10 cellular contexts compared by ENCODE assay signal in the genomic region with DNA sequence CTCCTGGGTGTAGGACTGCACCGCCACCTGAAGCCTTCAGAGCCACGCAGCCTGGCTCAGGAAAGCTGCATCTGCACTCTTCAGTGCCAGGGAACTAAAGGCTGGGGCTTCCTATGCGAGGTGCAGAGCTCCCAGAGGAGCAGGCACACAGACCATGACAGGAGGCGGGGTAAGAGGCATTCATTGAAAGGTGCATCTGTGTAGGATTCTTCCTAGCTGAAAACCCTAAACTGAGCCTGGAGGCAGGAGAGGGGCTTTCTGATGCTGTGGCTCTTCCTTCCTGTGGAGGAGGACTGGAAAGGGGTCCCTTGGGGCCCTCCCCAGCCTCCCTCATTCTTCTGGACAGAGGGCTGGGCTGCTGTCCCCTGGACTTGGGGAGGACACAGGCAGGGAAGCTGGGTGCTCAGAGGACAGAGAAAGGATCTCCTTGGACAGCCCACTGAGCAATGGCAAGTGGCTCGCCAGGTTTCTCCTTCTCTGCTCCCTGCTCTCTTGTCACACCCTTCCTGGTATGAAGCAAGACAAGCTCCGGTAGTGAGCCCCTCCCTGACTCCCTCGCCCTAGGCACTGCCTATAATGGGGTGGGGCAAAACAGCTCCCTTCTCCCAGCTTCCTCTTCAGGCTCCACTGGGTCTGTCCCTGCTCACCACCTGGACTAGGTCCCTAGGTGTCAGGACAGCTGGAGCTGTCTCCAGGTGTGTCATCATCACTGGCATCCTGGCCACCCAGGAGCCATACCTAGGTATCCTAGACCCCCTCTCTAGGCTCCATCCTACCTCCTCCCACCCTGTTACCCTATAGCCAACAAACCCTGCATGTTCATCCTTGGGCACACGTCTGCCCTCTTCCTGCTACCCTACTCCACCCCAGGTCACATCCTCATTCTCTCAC. TPM values are rescaled to one million over a fixed set of nuclear protein-coding genes. Genes with fewer than 3 reads are reported as not detected.
DNase-seq lines count a peak whose midpoint lies in the region; ATAC-seq, FAIRE-seq and TF ChIP-seq lines count a peak whose summit lies in the region.
"Had no signal": no experiment of that assay in that cellular context is flagged by ENCODE, and none has a peak within 500 bp of the region (broad histone marks: within the 10 kb centered on the region; RNA-seq: fewer than 3 reads in every experiment).

No MANE protein-coding gene starts in this region.

- no peak for FAIRE-seq in GM19239 (lab: Jason Lieb, UNC)

- intact Hi-C loops in breast epithelium (cut with DNase I; ENCODE audit: low total_unique reads) = no loop called here

- no CpG with 5 or more reads among the region's 8 CpGs for WGBS in neuronal stem cell (ENCODE audit: extremely low coverage in 2 of 2, insufficient read length in 2 of 2, insufficient replicate concordance in 1 of 2), 2 donors

- TF ChIP-seq CTCF in breast epithelium (IDR thresholded peaks at IDR 0.05) = no peak

- H3K9ac ChIP-seq in neuronal stem cell (ENCODE audit: low read depth, low read length, poor library complexity) = no peak overlapping the region

- no peak overlapping the region for H2AFZ ChIP-seq in neuronal stem cell (ENCODE audit: low read length)

- peak overlapping the region; percentile 70 for H2AK5ac ChIP-seq in neuronal stem cell (ENCODE audit: low read depth, low read length)

- no peak overlapping the region for H3K4me2 ChIP-seq in neuronal stem cell (ENCODE audit: insufficient read depth, low read length, poor library complexity, severe bottlenecking)

- H3K18ac ChIP-seq in neuronal stem cell (ENCODE audit: low read length) = peak overlapping the region; percentile 59

- no peaks in the 10 kb centered on the region for H3K79me1 ChIP-seq in neuronal stem cell (ENCODE audit: low read depth, low read length)

- H3K14ac ChIP-seq in neuronal stem cell (ENCODE audit: low read length) = peak overlapping the region; percentile 71

- ATAC-seq in GM21576 (IDR thresholded peaks at IDR 0.05; ENCODE audit: unreplicated experiment) (no peak), HG02840 (IDR thresholded peaks at IDR 0.05; ENCODE audit: low FRiP score, unreplicated experiment) (no peak)

- peak overlapping the region; percentile 80 for H3K23ac ChIP-seq in neuronal stem cell (ENCODE audit: low read depth, low read length, poor library complexity)

- no peak overlapping the region for H4K8ac ChIP-seq in neuronal stem cell (ENCODE audit: low read depth, low read length)

- no peak overlapping the region for H2BK12ac ChIP-seq in neuronal stem cell (ENCODE audit: low read length)

- no peak overlapping the region for H2BK5ac ChIP-seq in neuronal stem cell (ENCODE audit: low read length)

- H3K4me3 ChIP-seq in breast epithelium (no peak overlapping the region), neuronal stem cell (ENCODE audit: low read length in 2 of 2) (no peak overlapping the region)

- peak overlapping the region; percentile 87 for H2BK120ac ChIP-seq in neuronal stem cell (ENCODE audit: low read depth, low read length)

- no peak overlapping the region for H3K4ac ChIP-seq in neuronal stem cell (ENCODE audit: low read length)

- H3K36me3 ChIP-seq in breast epithelium = no peaks in the 10 kb centered on the region
- no peaks in the 10 kb centered on the region for H3K36me3 ChIP-seq in neuronal stem cell (replicated peaks in 1 of 2; ENCODE audit: control insufficient read depth in 2 of 2, insufficient read depth in 2 of 2, low read length in 2 of 2)

- DNase-seq in ELR (ENCODE audit: low read depth) (peak; percentile 24), NCI-H2171 (lab: John Stamatoyannopoulos, UW) (peak; percentile 36), breast epithelium (ENCODE audit: low spot score in 2 of 2) (peak in 1 of 2 donors; percentile 82), neuronal stem cell (ENCODE audit: low spot score) (no peak), GM19239 (ENCODE audit: insufficient read length, low spot score) (no peak), kidney glomerular epithelial cell (lab: John Stamatoyannopoulos, UW) (no peak)
- DNase-seq: activated CD8-positive, alpha-beta memory T cell treated with anti-CD3 and anti-CD28 coated beads, Interleukin-2, amount 50 U/mL, for 4 hours; effector CD4-positive, alpha-beta T cell had no signal

- H2BK15ac ChIP-seq in neuronal stem cell (ENCODE audit: low read length) = no peak overlapping the region

- H3K9me3 ChIP-seq in breast epithelium = no peaks in the 10 kb centered on the region
- H3K9me3 ChIP-seq in neuronal stem cell (replicated peaks in 1 of 2; ENCODE audit: control insufficient read depth in 2 of 2, insufficient read depth in 1 of 2, low read depth in 1 of 2, low read length in 2 of 2) = no peaks in the 10 kb centered on the region

- no peak for TF ChIP-seq POLR2A in breast epithelium (IDR thresholded peaks at IDR 0.05)

- H4K91ac ChIP-seq in neuronal stem cell (ENCODE audit: low read depth, low read length, poor library complexity) = no peak overlapping the region

- peaks cover 0 to 12% of the 10 kb centered on the region in 2 donors for H3K4me1 ChIP-seq in breast epithelium
- H3K4me1 ChIP-seq in neuronal stem cell (ENCODE audit: control insufficient read depth in 2 of 2, insufficient read depth in 1 of 2, low read depth in 1 of 2, low read length in 2 of 2) = peaks cover 0 to 3% of the 10 kb centered on the region in 2 donors

- H3K27me3 ChIP-seq in breast epithelium (no peaks in the 10 kb centered on the region), neuronal stem cell (ENCODE audit: control insufficient read depth in 3 of 3, insufficient read depth in 3 of 3, low read depth in 1 of 3, low read length in 3 of 3) (peaks cover 0 to 13% (median 0%) of the 10 kb centered on the region in 3 experiments)

- H3K27ac ChIP-seq in breast epithelium = peak overlapping the region; percentile 69 to 84
- no peak overlapping the region for H3K27ac ChIP-seq in neuronal stem cell (replicated peaks; ENCODE audit: low read length)

RNA-seq across cellular contexts. Expression of a gene that starts 20.0 kb away (rescaled TPM):
- 100 to 1,000 TPM; 351 to 861 (median 423) TPM for total RNA-seq in breast epithelium
- polyA plus RNA-seq in neuronal stem cell (2013, experiment 1 of 2) = 17.2 TPM
- 17.4 TPM for polyA plus RNA-seq in neuronal stem cell (2013, experiment 2 of 2)

RNA-seq across cellular contexts. Expression of a gene that starts 25.0 kb away (rescaled TPM):
- total RNA-seq in breast epithelium = not detected
- not detected for polyA plus RNA-seq in neuronal stem cell (2013, experiment 1 of 2)
- not detected for polyA plus RNA-seq in neuronal stem cell (2013, experiment 2 of 2)

RNA-seq across cellular contexts. Expression of a gene that starts 29.9 kb away (rescaled TPM):
- total RNA-seq in breast epithelium = 1,000 to 10,000 TPM in 1 of 3 donors, 100 to 1,000 TPM in 2; 177 to 1,015 (median 198) TPM
- 51.2 TPM for polyA plus RNA-seq in neuronal stem cell (2013, experiment 1 of 2)
- 52.2 TPM for polyA plus RNA-seq in neuronal stem cell (2013, experiment 2 of 2)

RNA-seq across cellular contexts. Expression of a gene that starts 33.3 kb away (rescaled TPM):
- total RNA-seq in breast epithelium = 1 to 10 TPM in 2 of 3 donors, under 1 TPM in 1; 0.44 to 2.6 (median 2.2) TPM
- 0.07 TPM for polyA plus RNA-seq in neuronal stem cell (2013, experiment 1 of 2)
- 0.15 TPM for polyA plus RNA-seq in neuronal stem cell (2013, experiment 2 of 2)

RNA-seq across cellular contexts. Expression of a gene that starts 49.9 kb away (rescaled TPM):
- total RNA-seq in breast epithelium = 1 to 10 TPM in 1 of 3 donors, under 1 TPM in 1, not detected in 1; 0.33 to 5.4 TPM
- polyA plus RNA-seq in neuronal stem cell (2013, experiment 1 of 2) = 0.86 TPM
- 0.73 TPM for polyA plus RNA-seq in neuronal stem cell (2013, experiment 2 of 2)

Comparison
In these comparisons a context has a peak if more than half of its experiments do, and no peak if none do; other contexts are left out.
1. DNase-seq: peak in ELR (single experiment) and NCI-H2171 (single experiment); none in neuronal stem cell (single experiment), GM19239 (single experiment) and kidney glomerular epithelial cell (single experiment).